Comparison of ENCODE assay signal across 21 cellular contexts in the genomic region with DNA sequence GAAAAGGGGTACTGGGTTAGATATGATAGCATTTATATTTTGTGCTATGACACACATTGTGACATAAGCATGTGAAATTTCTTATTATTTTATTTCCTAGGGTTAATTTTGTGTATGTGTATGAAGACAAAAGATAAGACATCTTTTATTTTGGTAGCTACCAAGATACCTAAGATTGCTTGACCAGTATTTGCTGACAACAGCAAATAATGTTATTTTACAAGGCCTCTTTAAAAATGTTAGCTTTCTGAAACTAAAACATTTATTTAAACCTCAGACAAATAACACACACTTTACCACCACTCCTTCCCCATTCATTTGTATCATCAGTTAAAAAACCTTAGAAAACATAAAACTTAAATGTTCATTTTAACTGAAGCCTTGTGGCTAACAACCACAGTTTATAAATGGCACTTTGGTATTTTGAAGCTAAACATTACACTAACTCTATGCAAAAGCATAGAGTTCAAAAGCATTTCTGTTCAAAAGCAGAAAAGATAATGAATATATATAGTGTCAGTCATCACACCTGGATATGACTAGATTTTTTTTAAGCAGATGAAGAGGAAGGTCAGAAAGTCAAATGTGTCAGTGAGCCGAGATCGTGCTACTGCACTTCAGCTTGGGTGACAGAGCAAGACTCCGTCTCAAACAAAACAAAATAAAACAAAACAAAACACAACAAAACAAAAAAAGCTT.
"Had no signal": no experiment of that assay in that cellular context is flagged by ENCODE, and none has a peak within 500 bp of the region (broad histone marks: within the 10 kb centered on the region; RNA-seq: fewer than 3 reads in every experiment).

No MANE protein-coding gene starts in this region.

- H3K9me3 ChIP-seq: adrenal gland, esophagus muscularis mucosa, gastroesophageal sphincter, heart right ventricle, spleen had no signal

- H3K4me1 Mint-ChIP-seq: activated CD4-positive, alpha-beta T cell treated with anti-CD3 and anti-CD28 coated beads for 36 hours; activated naive CD4-positive, alpha-beta T cell treated with anti-CD3 and anti-CD28 coated beads, Interleukin-2, amount 50 U/mL, for 24 hours; immature natural killer cell; nephron progenitor cell; stimulated activated memory B cell treated with anti-CD40 and anti-IgM and Interleukin-4, amounts not matched to agents 10 μg/mL and 1 μg/mL and 100 μg/mL, for 72 hours had no signal

- H3K4me3 ChIP-seq: adrenal gland, esophagus muscularis mucosa, gastroesophageal sphincter, heart right ventricle, spleen had no signal

- H3K36me3 ChIP-seq: adrenal gland, esophagus muscularis mucosa, gastroesophageal sphincter, heart right ventricle, spleen had no signal

- H3K27ac Mint-ChIP-seq: activated CD4-positive, alpha-beta T cell treated with anti-CD3 and anti-CD28 coated beads for 36 hours; activated naive CD4-positive, alpha-beta T cell treated with anti-CD3 and anti-CD28 coated beads, Interleukin-2, amount 50 U/mL, for 24 hours; dendritic cell treated with granulocyte-macrophage colony-stimulating factor and Interleukin-4, amounts not matched to agents 40 ng/mL and 50 ng/mL, for 4 days; immature natural killer cell; nephron progenitor cell; stimulated activated memory B cell treated with anti-CD40 and anti-IgM and Interleukin-4, amounts not matched to agents 10 μg/mL and 1 μg/mL and 100 μg/mL, for 72 hours had no signal

- H3K27me3 ChIP-seq: adrenal gland, esophagus muscularis mucosa, gastroesophageal sphincter, heart right ventricle, spleen had no signal

- H3K4me1 ChIP-seq: adrenal gland, esophagus muscularis mucosa, gastroesophageal sphincter, heart right ventricle, spleen had no signal

- FAIRE-seq: bronchial epithelial cell, endothelial cell of umbilical vein, TTC549 had no signal

- H3K27ac ChIP-seq: adrenal gland, esophagus muscularis mucosa, gastroesophageal sphincter, heart right ventricle, spleen had no signal

- ATAC-seq: activated CD4-positive, alpha-beta T cell treated with anti-CD3 and anti-CD28 coated beads for 36 hours; gastroesophageal sphincter; heart right ventricle; left ventricle myocardium superior; stimulated activated memory B cell treated with anti-CD40 and anti-IgM and Interleukin-4, amounts not matched to agents 10 μg/mL and 1 μg/mL and 100 μg/mL, for 72 hours had no signal

- H3K27me3 Mint-ChIP-seq: activated CD4-positive, alpha-beta T cell treated with anti-CD3 and anti-CD28 coated beads for 36 hours; dendritic cell treated with granulocyte-macrophage colony-stimulating factor and Interleukin-4, amounts not matched to agents 40 ng/mL and 50 ng/mL, for 4 days; stimulated activated memory B cell treated with anti-CD40 and anti-IgM and Interleukin-4, amounts not matched to agents 10 μg/mL and 1 μg/mL and 100 μg/mL, for 72 hours had no signal

- H3K4me3 Mint-ChIP-seq: activated CD4-positive, alpha-beta T cell treated with anti-CD3 and anti-CD28 coated beads for 36 hours; activated naive CD4-positive, alpha-beta T cell treated with anti-CD3 and anti-CD28 coated beads, Interleukin-2, amount 50 U/mL, for 24 hours; dendritic cell treated with granulocyte-macrophage colony-stimulating factor and Interleukin-4, amounts not matched to agents 40 ng/mL and 50 ng/mL, for 4 days; immature natural killer cell; nephron progenitor cell; stimulated activated memory B cell treated with anti-CD40 and anti-IgM and Interleukin-4, amounts not matched to agents 10 μg/mL and 1 μg/mL and 100 μg/mL, for 72 hours had no signal

- DNase-seq: activated CD4-positive, alpha-beta T cell treated with anti-CD3 and anti-CD28 coated beads for 36 hours; activated CD4-positive, alpha-beta T cell treated with anti-CD3 and anti-CD28 coated beads, Interleukin-2, amount 50 U/mL, for 48 hours; activated gamma-delta T cell; adrenal gland; effector CD8-positive, alpha-beta T cell; heart right ventricle; immature natural killer cell; left ventricle myocardium superior; nephron progenitor cell; nucleus accumbens; posterior cingulate gyrus; spleen; stimulated activated CD4-positive, alpha-beta T cell treated with anti-CD3 and anti-CD28 coated beads, Interleukin-4, amount 100 ng/mL, for 4 hours had no signal

- H3K36me3 Mint-ChIP-seq: activated naive CD4-positive, alpha-beta T cell treated with anti-CD3 and anti-CD28 coated beads, Interleukin-2, amount 50 U/mL, for 24 hours; immature natural killer cell; stimulated activated memory B cell treated with anti-CD40 and anti-IgM and Interleukin-4, amounts not matched to agents 10 μg/mL and 1 μg/mL and 100 μg/mL, for 72 hours had no signal

- H3K9me3 Mint-ChIP-seq: activated naive CD4-positive, alpha-beta T cell treated with anti-CD3 and anti-CD28 coated beads, Interleukin-2, amount 50 U/mL, for 24 hours; dendritic cell treated with granulocyte-macrophage colony-stimulating factor and Interleukin-4, amounts not matched to agents 40 ng/mL and 50 ng/mL, for 4 days; immature natural killer cell; nephron progenitor cell had no signal
